In genomic region chr1:119139857-119140176, GRCh38 we compare ENCODE assay signal across 8 cellular contexts. TPM values are rescaled to one million over a fixed set of nuclear protein-coding genes. Genes with fewer than 3 reads are reported as not detected.
DNase-seq lines count a peak whose midpoint lies in the region; ATAC-seq, FAIRE-seq and TF ChIP-seq lines count a peak whose summit lies in the region.

No MANE protein-coding gene starts in this region.

- no peak overlapping the region for H2BK15ac ChIP-seq in H1 (ENCODE audit: low read length)

- 7% methylated on average over 10 of the region's 10 CpGs; no CpG with 5 or more reads in 1 of the 2 experiments for WGBS in H1 (ENCODE audit: extremely low coverage in 1 of 2, insufficient coverage in 1 of 2, insufficient read length in 1 of 2, insufficient replicate concordance in 2 of 2, low coverage in 1 of 2, low lambda C conversion rate in 2 of 2, missing lambda C conversion rate in 1 of 2), 2 experiments

- H4K5ac ChIP-seq in H1 (ENCODE audit: insufficient read length, low read depth, low read length): no peak overlapping the region

- H3K79me2 ChIP-seq in H1 (ENCODE audit: control insufficient read depth in 1 of 2, insufficient read depth in 2 of 2, low read length in 2 of 2): peaks cover 0 to 11% of the 10 kb centered on the region in 2 experiments; a peak in 2 of 4 replicates
- peaks cover 28% of the 10 kb centered on the region for H3K79me2 ChIP-seq in osteoblast (ENCODE audit: insufficient read depth, low read length)

- POLR2A ChIA-PET in H1 (lab: Charles Lee; ENCODE audit: partially characterized antibody): interaction anchor here (1.0 to 1.8 kb wide), 3 partner anchors 16 to 95 kb away, joined by 3 to 10 read pairs (median 4); no protein-coding TSS in a partner anchor

- peaks cover 2% of the 10 kb centered on the region for H3K36me3 Mint-ChIP-seq in T-helper 17 cell (ENCODE audit: low read depth)

- H3K9ac ChIP-seq in H1 (replicated peaks in 1 of 4; ENCODE audit: extremely low read depth in 1 of 4, low read depth in 3 of 4, low read length in 3 of 4): peak overlapping the region in 3 of 4 experiments; percentile 74 to 98 (median 96); a peak in 6 of 7 replicates

- H3K56ac ChIP-seq in H1 (replicated peaks; ENCODE audit: insufficient read length, low read depth, low read length): no peak overlapping the region

- H4K20me1 ChIP-seq in H1 (replicated peaks in 1 of 2; ENCODE audit: control insufficient read depth in 1 of 2, insufficient read depth in 2 of 2, low read length in 2 of 2) (peaks cover 0 to 2% of the 10 kb centered on the region in 2 experiments), osteoblast (ENCODE audit: insufficient read depth, low read length) (no peaks in the 10 kb centered on the region)

- FAIRE-seq in H1 (lab: Jason Lieb, UNC): no peak

- no peak for TF ChIP-seq POLR2A in H1 (IDR thresholded peaks at IDR 0.05; ENCODE audit: control extremely low read depth in 1 of 2, low read depth in 2 of 2, low read length in 2 of 2)

- H3K27ac Mint-ChIP-seq in T-helper 17 cell: no peak overlapping the region

- H2BK20ac ChIP-seq in H1 (ENCODE audit: low read length): no peak overlapping the region

- no peak for TF ChIP-seq EP300 in H1 (IDR thresholded peaks at IDR 0.05; ENCODE audit: borderline replicate concordance in 1 of 2, low read depth in 2 of 2, low read length in 2 of 2)

- CTCF ChIA-PET in H1 (lab: Charles Lee; ENCODE audit: partially characterized antibody): interaction anchor here (1.2 to 2.3 kb wide), 4 partner anchors 12 to 227 kb away, joined by 3 to 5 read pairs (median 4); no protein-coding TSS in a partner anchor

- H3K27me3 ChIP-seq in H1 (replicated peaks in 1 of 4; ENCODE audit: control insufficient read depth in 3 of 4, extremely low read depth in 1 of 4, insufficient read depth in 3 of 4, low read length in 3 of 4) (no peaks in the 10 kb centered on the region), osteoblast (ENCODE audit: insufficient read depth, low read length) (no peaks in the 10 kb centered on the region)

- in situ Hi-C loops in G401 (cut with HindIII; ENCODE audit: low sequenced_read_pairs): no loop called here

- H2BK12ac ChIP-seq in H1 (ENCODE audit: low read depth, low read length): no peak overlapping the region; the same call in 1 of the 2 replicates

- no peak for TF ChIP-seq CTCF in LNCaP clone FGC (IDR thresholded peaks at IDR 0.05; ENCODE audit: control insufficient read depth, extremely low read depth, insufficient read depth)
- TF ChIP-seq CTCF in H1 (IDR thresholded peaks at IDR 0.05; ENCODE audit: control extremely low read depth in 1 of 3, insufficient read depth in 1 of 3, low read depth in 1 of 3, low read length in 3 of 3): no peak
- no peak for TF ChIP-seq CTCF in osteoblast (IDR thresholded peaks at IDR 0.05; ENCODE audit: extremely low read depth, low read depth, low read length)

- no peak overlapping the region for H3K14ac ChIP-seq in H1 (ENCODE audit: insufficient read length)

- H3K4me3 ChIP-seq in LNCaP clone FGC (ENCODE audit: low read depth, low read length) (peak overlapping the region; percentile 72), H1 (ENCODE audit: extremely low read depth in 1 of 4, insufficient read depth in 2 of 4, low read depth in 3 of 4, low read length in 4 of 4) (peak overlapping the region; percentile 62 to 86 (median 76)), osteoblast (ENCODE audit: insufficient read depth, low read length) (peak overlapping the region; percentile 81)

- DNase-seq in LNCaP clone FGC (ENCODE audit: low read depth) (no peak), H1 (ENCODE audit: low read depth in 1 of 2, low spot score in 2 of 2) (no peak), osteoblast (ENCODE audit: insufficient read length, low spot score, missing footprints) (no peak), T-helper 17 cell (no peak), G401 (ENCODE audit: low spot score) (no peak), HCEC 1CT (no peak)

- peaks cover 14% of the 10 kb centered on the region for H3K4me1 Mint-ChIP-seq in T-helper 17 cell

- no peaks in the 10 kb centered on the region for H3K27me3 Mint-ChIP-seq in T-helper 17 cell

- 0 out of 2 replicates have a peak overlapping the region, but pooled peaks have one; percentile 19 for H2BK5ac ChIP-seq in H1 (ENCODE audit: low read depth, low read length)

- H2BK120ac ChIP-seq in H1 (replicated peaks; ENCODE audit: low read depth, low read length): no peak overlapping the region

- H3K79me1 ChIP-seq in H1 (ENCODE audit: low read depth, low read length): no peaks in the 10 kb centered on the region

- H3K36me3 ChIP-seq in H1 (ENCODE audit: control insufficient read depth in 2 of 4, insufficient read depth in 4 of 4, low read length in 3 of 4): no peaks in the 10 kb centered on the region
- no peaks in the 10 kb centered on the region for H3K36me3 ChIP-seq in osteoblast (ENCODE audit: insufficient read depth, low read length)

- no peak overlapping the region for H4K91ac ChIP-seq in H1 (replicated peaks; ENCODE audit: insufficient read length, low read length)

- H3K18ac ChIP-seq in H1 (ENCODE audit: extremely low read depth, low read length): no peak overlapping the region

- no peak overlapping the region for H2AK5ac ChIP-seq in H1 (ENCODE audit: low read depth, low read length)

- H3K27ac ChIP-seq in H1 (ENCODE audit: low read depth, low read length): peak overlapping the region; percentile 98
- H3K27ac ChIP-seq in osteoblast (ENCODE audit: low read depth, low read length): peak overlapping the region; percentile 100

- H3K4me3 Mint-ChIP-seq in T-helper 17 cell: no peak overlapping the region

- H4K8ac ChIP-seq in H1 (ENCODE audit: extremely low read depth, insufficient read depth, low read length): no peak overlapping the region

- H3K23ac ChIP-seq in H1 (ENCODE audit: insufficient read length): no peak overlapping the region

- H3K4ac ChIP-seq in H1 (replicated peaks; ENCODE audit: insufficient read length, low read depth, low read length): no peak overlapping the region

- ATAC-seq in GM18502 (IDR thresholded peaks at IDR 0.05; ENCODE audit: poor library complexity, unreplicated experiment) (peak; percentile 36), GM21786 (IDR thresholded peaks at IDR 0.05; ENCODE audit: unreplicated experiment) (peak; percentile 26), T-helper 17 cell (no peak)

- H3K4me1 ChIP-seq in H1 (replicated peaks in 1 of 4; ENCODE audit: control insufficient read depth in 3 of 4, insufficient read depth in 4 of 4, low read length in 3 of 4) (peaks cover 0 to 3% (median 3%) of the 10 kb centered on the region in 4 experiments; a peak in 3 of 7 replicates), osteoblast (ENCODE audit: insufficient read depth, low read length) (peaks cover 14% of the 10 kb centered on the region)

- H3K4me2 ChIP-seq in H1 (ENCODE audit: insufficient read depth in 1 of 2, low read depth in 2 of 2, low read length in 2 of 2) (peak overlapping the region; percentile 75 to 86), osteoblast (ENCODE audit: insufficient read depth, low read length) (peak overlapping the region; percentile 93)

- no peak for TF ChIP-seq RAD21 in H1 (IDR thresholded peaks at IDR 0.05 in 1 of 2, conservative IDR thresholded peaks at IDR 0.05 in 1 of 2; ENCODE audit: low read depth in 2 of 2, low read length in 2 of 2)

- H3K9me3 ChIP-seq in H1 (ENCODE audit: insufficient read depth in 2 of 2, low read depth in 1 of 2, low read length in 1 of 2): no peaks in the 10 kb centered on the region
- no peaks in the 10 kb centered on the region for H3K9me3 ChIP-seq in osteoblast (ENCODE audit: low read depth, low read length)
- no peaks in the 10 kb centered on the region for H3K9me3 ChIP-seq in T-helper 17 cell (ENCODE audit: control insufficient read depth, low read length, poor library complexity, severe bottlenecking)

- peak overlapping the region; percentile 95 for H2AFZ ChIP-seq in H1 (ENCODE audit: low read length)
- peak overlapping the region; percentile 98 for H2AFZ ChIP-seq in osteoblast (ENCODE audit: low read length)

- peaks cover 7% of the 10 kb centered on the region for H3K23me2 ChIP-seq in H1 (ENCODE audit: low read depth, low read length)

TF ChIP-seq in H1, 55 proteins besides CTCF, POLR2A, EP300 and RAD21:
- TF ChIP-seq MAX (IDR thresholded peaks at IDR 0.05): no peak
- TF ChIP-seq KDM4A (IDR thresholded peaks at IDR 0.05; ENCODE audit: low read depth, low read length, severe bottlenecking): no peak
- TF ChIP-seq RFX5 (IDR thresholded peaks at IDR 0.05; ENCODE audit: borderline replicate concordance, low read depth, low read length): no peak
- TF ChIP-seq SIN3A (conservative IDR thresholded peaks at IDR 0.05 in 1 of 2, IDR thresholded peaks at IDR 0.05 in 1 of 2; ENCODE audit: low read depth in 1 of 2, low read length in 2 of 2): peak in 1 of 2 experiments; percentile 70; a peak in 1 of 4 replicates

RNA-seq across cellular contexts. Expression of gene WARS2, which starts 0.6 kb away (rescaled TPM):
- total RNA-seq in H1 (2021; fragmentation: NEBNext Ultra II Directional; extraction: Animal tissue kit (Norgen Biotek cat#: 25700)): 12.9 and 13.8 TPM in 2 replicates
- 3.4 and 4.3 TPM in 2 replicates for polyA plus RNA-seq in H1 (2011; rRNA removed)
- 6.4 TPM for polyA plus RNA-seq in H1 (2011; cell fraction: cytosol; rRNA removed)
- 14.7 TPM for polyA plus RNA-seq in H1 (2011; cell fraction: nucleus; rRNA removed)
- 7.2 to 12.2 TPM (median 9.8 TPM) in 4 replicates for polyA plus RNA-seq in H1 (2012, experiment 1 of 2)
- 1.1 TPM for polyA plus RNA-seq in H1 (2012, experiment 2 of 2)
- polyA plus RNA-seq in H1 (2013, experiment 1 of 2): 6.4 TPM
- polyA plus RNA-seq in H1 (2013, experiment 2 of 2): 6.0 TPM
- 18.3 and 21.3 TPM in 2 replicates for polyA minus RNA-seq in H1 (2011; rRNA and poly(A)+ RNA removed)
- 7.9 TPM for polyA minus RNA-seq in H1 (2011; cell fraction: cytosol; rRNA and poly(A)+ RNA removed)
- 20.3 TPM for polyA minus RNA-seq in H1 (2011; cell fraction: nucleus; rRNA and poly(A)+ RNA removed)
- total RNA-seq in osteoblast: 23.9 and 24.5 TPM in 2 replicates
- 10 to 100 TPM; 30.3 to 31.1 TPM for total RNA-seq in T-helper 17 cell
- total RNA-seq in G401 (2014; rRNA removed; shearing (Covaris generic)): 15.5 and 16.4 TPM in 2 replicates
